ENCODE assay signal across 9 cellular contexts in genomic region chr1:226663327-226663704, GRCh38.
DNase-seq lines count a peak whose midpoint lies in the region; ATAC-seq and TF ChIP-seq lines count a peak whose summit lies in the region.
"Had no signal": no experiment of that assay in that cellular context is flagged by ENCODE, and none has a peak within 500 bp of the region (broad histone marks: within the 10 kb centered on the region; RNA-seq: fewer than 3 reads in every experiment).

No MANE protein-coding gene starts in this region.

- H3K4me1 ChIP-seq in SK-N-SH (ENCODE audit: control insufficient read depth in 1 of 2, insufficient read depth in 2 of 2, low read depth in 1 of 2, low read length in 1 of 2) = peaks cover 11 to 18% of the 10 kb centered on the region in 2 experiments; a peak in 3 of 4 replicates
- H3K4me1 ChIP-seq in hepatocyte (ENCODE audit: insufficient read depth) = peaks cover 34% of the 10 kb centered on the region

- TF ChIP-seq RAD21 in SK-N-SH (IDR thresholded peaks at IDR 0.05; ENCODE audit: low read length) = no peak

- H4K20me1 ChIP-seq in SK-N-SH (ENCODE audit: insufficient read depth) (no peaks in the 10 kb centered on the region), hepatocyte (ENCODE audit: insufficient read depth, poor library complexity, severe bottlenecking) (no peaks in the 10 kb centered on the region)

- H3K36me3 ChIP-seq in SK-N-SH (replicated peaks in 1 of 2; ENCODE audit: control insufficient read depth in 1 of 2, insufficient read depth in 2 of 2, low read length in 1 of 2) = no peaks in the 10 kb centered on the region
- no peaks in the 10 kb centered on the region for H3K36me3 ChIP-seq in hepatocyte (replicated peaks; ENCODE audit: insufficient read depth, low read depth)

- WGBS in SK-N-SH (ENCODE audit: low lambda C conversion rate) = 88% methylated on average over 7 of the region's 7 CpGs
- 92% methylated on average over 7 of the region's 7 CpGs for WGBS in hepatocyte (ENCODE audit: low lambda C conversion rate, missing lambda C conversion rate)

- no peak overlapping the region for H2AFZ ChIP-seq in SK-N-SH (ENCODE audit: low read depth)
- no peak overlapping the region for H2AFZ ChIP-seq in hepatocyte

- H3K27me3 Mint-ChIP-seq in activated CD4-positive, alpha-beta memory T cell treated with anti-CD3 and anti-CD28 coated beads, Interleukin-2, amount 10 ng/mL, durations not matched to agents 7 days and 5 days = no peaks in the 10 kb centered on the region

- H3K27ac Mint-ChIP-seq in activated CD4-positive, alpha-beta memory T cell treated with anti-CD3 and anti-CD28 coated beads, Interleukin-2, amount 10 ng/mL, durations not matched to agents 7 days and 5 days = peak overlapping the region; percentile 92
- H3K27ac Mint-ChIP-seq in stimulated activated effector memory CD8-positive, alpha-beta T cell treated with anti-CD3 and anti-CD28 coated beads, Interleukin-12 subunit alpha, Interleukin-12 subunit beta, amount 100 ng/mL, for 72 hours = peak overlapping the region; percentile 92

- H3K27me3 ChIP-seq in SK-N-SH (ENCODE audit: insufficient read depth) (no peaks in the 10 kb centered on the region), hepatocyte (no peaks in the 10 kb centered on the region)

- CTCF ChIA-PET in SK-N-SH (lab: Yijun Ruan, JAX) = interaction anchor here (0.8 to 1.2 kb wide), 2 partner anchors 37 to 99 kb away, joined by 3 read pairs; no protein-coding TSS in a partner anchor
- CTCF ChIA-PET in activated CD4-positive, alpha-beta memory T cell treated with anti-CD3 and anti-CD28 coated beads, Interleukin-2, amount 10 ng/mL, durations not matched to agents 7 days and 5 days (lab: Charles Lee) = interaction anchor here (0.8 to 2.8 kb wide), 12 partner anchors 10 to 165 kb away, joined by 3 to 12 read pairs (median 6); no protein-coding TSS in a partner anchor

- no peaks in the 10 kb centered on the region for H3F3A ChIP-seq in SK-N-SH (replicated peaks; ENCODE audit: insufficient read depth)

- POLR2A ChIA-PET in SK-N-SH (lab: Yijun Ruan, JAX) = no interaction called here
- POLR2A ChIA-PET in activated CD4-positive, alpha-beta memory T cell treated with anti-CD3 and anti-CD28 coated beads, Interleukin-2, amount 10 ng/mL, durations not matched to agents 7 days and 5 days (lab: Charles Lee) = interaction anchor here (0.8 to 8.5 kb wide), 11 partner anchors 8 to 276 kb away, joined by 3 to 113 read pairs (median 6); no protein-coding TSS in a partner anchor

- H3K27ac ChIP-seq in SK-N-SH (ENCODE audit: low read depth in 2 of 2, low read length in 1 of 2) (peak overlapping the region; percentile 39 to 57; a peak in 3 of 4 replicates), hepatocyte (peak overlapping the region; percentile 89)
- H3K27ac ChIP-seq: 22Rv1 had no signal

- ATAC-seq in SK-N-SH treated with all-trans-retinoic acid at 6 μM for 48 hours (no peak), GM21717 (IDR thresholded peaks at IDR 0.05; ENCODE audit: unreplicated experiment) (no peak)
- ATAC-seq in stimulated activated effector memory CD8-positive, alpha-beta T cell treated with anti-CD3 and anti-CD28 coated beads, Interleukin-12 subunit alpha, Interleukin-12 subunit beta, amount 100 ng/mL, for 72 hours = peak; percentile 0

- no peak overlapping the region for H3K9ac ChIP-seq in SK-N-SH

- H3K9me2 ChIP-seq in SK-N-SH (no peaks in the 10 kb centered on the region), hepatocyte (replicated peaks; ENCODE audit: insufficient read depth) (no peaks in the 10 kb centered on the region)

- H3K36me3 Mint-ChIP-seq in activated CD4-positive, alpha-beta memory T cell treated with anti-CD3 and anti-CD28 coated beads, Interleukin-2, amount 10 ng/mL, durations not matched to agents 7 days and 5 days (ENCODE audit: low read depth) = peaks cover 22% of the 10 kb centered on the region
- H3K36me3 Mint-ChIP-seq in stimulated activated effector memory CD8-positive, alpha-beta T cell treated with anti-CD3 and anti-CD28 coated beads, Interleukin-12 subunit alpha, Interleukin-12 subunit beta, amount 100 ng/mL, for 72 hours = peaks cover 27% of the 10 kb centered on the region

- H3K4me2 ChIP-seq in SK-N-SH = peak overlapping the region; percentile 36
- peak overlapping the region; percentile 57 for H3K4me2 ChIP-seq in hepatocyte

- H3K79me2 ChIP-seq in SK-N-SH (ENCODE audit: insufficient read depth) (no peaks in the 10 kb centered on the region), hepatocyte (peaks cover 3% of the 10 kb centered on the region)

- DNase-seq in SK-N-SH (no peak), hepatocyte (ENCODE audit: low spot score) (no peak), RKO (ENCODE audit: low spot score) (no peak), NCI-H1417 treated with DMSO at 0.1 percent for 48 hours (lab: John Stamatoyannopoulos, UW) (no peak)
- DNase-seq in activated CD4-positive, alpha-beta memory T cell treated with anti-CD3 and anti-CD28 coated beads, Interleukin-2, amount 10 ng/mL, durations not matched to agents 7 days and 5 days = no peak
- DNase-seq in stimulated activated effector memory CD8-positive, alpha-beta T cell treated with anti-CD3 and anti-CD28 coated beads, Interleukin-12 subunit alpha, Interleukin-12 subunit beta, amount 100 ng/mL, for 72 hours (ENCODE audit: low spot score in 2 of 2) = no peak

- H3K9me3 ChIP-seq in SK-N-SH = no peaks in the 10 kb centered on the region
- no peaks in the 10 kb centered on the region for H3K9me3 ChIP-seq in hepatocyte (ENCODE audit: low read depth)

- no peaks in the 10 kb centered on the region for H3K9me3 Mint-ChIP-seq in activated CD4-positive, alpha-beta memory T cell treated with anti-CD3 and anti-CD28 coated beads, Interleukin-2, amount 10 ng/mL, durations not matched to agents 7 days and 5 days
- no peaks in the 10 kb centered on the region for H3K9me3 Mint-ChIP-seq in stimulated activated effector memory CD8-positive, alpha-beta T cell treated with anti-CD3 and anti-CD28 coated beads, Interleukin-12 subunit alpha, Interleukin-12 subunit beta, amount 100 ng/mL, for 72 hours

- no peak for TF ChIP-seq EP300 in SK-N-SH (IDR thresholded peaks at IDR 0.05; ENCODE audit: borderline replicate concordance in 1 of 2, low read depth in 1 of 2, low read length in 1 of 2)

- TF ChIP-seq CTCF in SK-N-SH (IDR thresholded peaks at IDR 0.05) (no peak), hepatocyte (IDR thresholded peaks at IDR 0.05; ENCODE audit: poor library complexity) (no peak)

- H3K4me3 Mint-ChIP-seq in activated CD4-positive, alpha-beta memory T cell treated with anti-CD3 and anti-CD28 coated beads, Interleukin-2, amount 10 ng/mL, durations not matched to agents 7 days and 5 days = peak overlapping the region; percentile 57
- peak overlapping the region; percentile 67 for H3K4me3 Mint-ChIP-seq in stimulated activated effector memory CD8-positive, alpha-beta T cell treated with anti-CD3 and anti-CD28 coated beads, Interleukin-12 subunit alpha, Interleukin-12 subunit beta, amount 100 ng/mL, for 72 hours

- H3K4me1 Mint-ChIP-seq in activated CD4-positive, alpha-beta memory T cell treated with anti-CD3 and anti-CD28 coated beads, Interleukin-2, amount 10 ng/mL, durations not matched to agents 7 days and 5 days = peaks cover 82% of the 10 kb centered on the region
- peaks cover 92% of the 10 kb centered on the region for H3K4me1 Mint-ChIP-seq in stimulated activated effector memory CD8-positive, alpha-beta T cell treated with anti-CD3 and anti-CD28 coated beads, Interleukin-12 subunit alpha, Interleukin-12 subunit beta, amount 100 ng/mL, for 72 hours

- H3K4me3 ChIP-seq in SK-N-SH (ENCODE audit: low read depth in 2 of 2, low read length in 1 of 2) (no peak overlapping the region), hepatocyte (no peak overlapping the region)

TF ChIP-seq in SK-N-SH, 30 proteins besides CTCF, POLR2A, EP300 and RAD21:
- TF ChIP-seq JUND (IDR thresholded peaks at IDR 0.05) = no peak
- no peak for TF ChIP-seq FOSL2 (IDR thresholded peaks at IDR 0.05; ENCODE audit: borderline replicate concordance, low read depth)
- TF ChIP-seq RFX5 (IDR thresholded peaks at IDR 0.05; ENCODE audit: low read length) = no peak
- no peak for TF ChIP-seq USF2 (IDR thresholded peaks at IDR 0.05; ENCODE audit: borderline replicate concordance, low read depth, low read length)
- no peak for TF ChIP-seq NFIC (IDR thresholded peaks at IDR 0.05; ENCODE audit: borderline replicate concordance)
- TF ChIP-seq MAX (IDR thresholded peaks at IDR 0.05; ENCODE audit: low read depth) = no peak

TF ChIP-seq in SK-N-SH treated with all-trans-retinoic acid at 6 μM for 48 hours, 23 proteins besides CTCF, POLR2A, EP300 and RAD21 (continues in another document):
- TF ChIP-seq PPARA (CRISPR knock-in tag; IDR thresholded peaks at IDR 0.05; ENCODE audit: borderline replicate concordance) (no peak), ESRRG (CRISPR knock-in tag; IDR thresholded peaks at IDR 0.05) (no peak), CSRNP3 (CRISPR knock-in tag; IDR thresholded peaks at IDR 0.05) (no peak), OSR1 (CRISPR knock-in tag; IDR thresholded peaks at IDR 0.05) (no peak), ZNF70 (CRISPR knock-in tag; IDR thresholded peaks at IDR 0.05) (no peak), BACH2 (CRISPR knock-in tag; IDR thresholded peaks at IDR 0.05; ENCODE audit: borderline replicate concordance) (no peak)
- TF ChIP-seq, protein P1, sequence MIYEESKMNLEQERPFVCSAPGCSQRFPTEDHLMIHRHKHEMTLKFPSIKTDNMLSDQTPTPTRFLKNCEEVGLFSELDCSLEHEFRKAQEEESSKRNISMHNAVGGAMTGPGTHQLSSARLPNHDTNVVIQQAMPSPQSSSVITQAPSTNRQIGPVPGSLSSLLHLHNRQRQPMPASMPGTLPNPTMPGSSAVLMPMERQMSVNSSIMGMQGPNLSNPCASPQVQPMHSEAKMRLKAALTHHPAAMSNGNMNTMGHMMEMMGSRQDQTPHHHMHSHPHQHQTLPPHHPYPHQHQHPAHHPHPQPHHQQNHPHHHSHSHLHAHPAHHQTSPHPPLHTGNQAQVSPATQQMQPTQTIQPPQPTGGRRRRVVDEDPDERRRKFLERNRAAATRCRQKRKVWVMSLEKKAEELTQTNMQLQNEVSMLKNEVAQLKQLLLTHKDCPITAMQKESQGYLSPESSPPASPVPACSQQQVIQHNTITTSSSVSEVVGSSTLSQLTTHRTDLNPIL (CRISPR knock-in tag; IDR thresholded peaks at IDR 0.05; ENCODE audit: low read depth) = no peak
